ENCODE assay signal across 9 cellular contexts in the genomic region with DNA sequence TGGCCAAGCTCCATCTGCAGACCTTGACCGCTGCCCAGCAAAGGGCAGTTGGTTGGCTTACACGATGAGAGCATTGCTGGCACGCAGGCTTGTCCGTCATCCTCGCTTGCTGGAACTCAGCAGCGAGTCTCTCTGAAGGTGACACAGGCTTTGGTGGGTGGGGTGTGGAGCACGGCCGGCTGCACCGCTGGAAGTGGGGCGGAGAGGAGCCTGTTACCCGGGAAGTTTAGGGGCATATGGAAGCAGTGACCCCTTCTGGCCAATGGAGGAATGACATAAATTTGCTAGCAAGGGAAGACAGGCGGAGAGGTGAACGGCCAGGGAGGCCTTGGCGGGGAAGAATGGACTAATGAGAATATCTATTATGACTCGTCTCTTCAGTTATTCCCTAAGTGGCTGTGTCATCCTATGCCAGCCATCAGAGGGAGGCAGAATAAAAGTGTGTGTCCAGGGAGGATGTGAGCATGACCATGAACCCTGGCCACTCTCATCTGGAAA.
A peak's percentile ranks its signal among the peaks of the same experiment; 100 is the strongest.
DNase-seq lines count a peak whose midpoint lies in the region; ATAC-seq and TF ChIP-seq lines count a peak whose summit lies in the region.
"Had no signal": no experiment of that assay in that cellular context is flagged by ENCODE, and none has a peak within 500 bp of the region (broad histone marks: within the 10 kb centered on the region; RNA-seq: fewer than 3 reads in every experiment).

No MANE protein-coding gene starts in this region.

- H3K9ac ChIP-seq in mammary epithelial cell (ENCODE audit: insufficient read depth, low read length) = no peak overlapping the region

- no peak overlapping the region for H3K4me2 ChIP-seq in mammary epithelial cell (ENCODE audit: insufficient read depth, low read depth, low read length)

- no TSS peak for BruUV-seq in mammary epithelial cell (replicated peaks; lab: Mats Ljungman, UMichigan)

- dilution Hi-C loops in mammary epithelial cell (cut with HindIII; ENCODE audit: low sequenced_read_pairs) = loop anchor here (25.0 kb wide), 1 partner anchor 273 kb away; no protein-coding TSS in a partner anchor

- no peaks in the 10 kb centered on the region for H4K20me1 ChIP-seq in mammary epithelial cell (ENCODE audit: insufficient read depth, low read length)

- peaks cover 2% of the 10 kb centered on the region for H3K9me3 ChIP-seq in WERI-Rb-1 (ENCODE audit: severe bottlenecking)
- H3K9me3 ChIP-seq in mammary epithelial cell (replicated peaks; ENCODE audit: insufficient read depth, low read length) = no peaks in the 10 kb centered on the region

- no peak overlapping the region for H2AFZ ChIP-seq in mammary epithelial cell (ENCODE audit: low read depth, low read length)

- no peaks in the 10 kb centered on the region for H3K79me2 ChIP-seq in mammary epithelial cell (ENCODE audit: insufficient read depth, low read length)

- H3K27ac ChIP-seq in WERI-Rb-1 = no peak overlapping the region
- H3K27ac ChIP-seq in mammary epithelial cell (ENCODE audit: insufficient read depth, low read depth, low read length) = no peak overlapping the region
- H3K27ac ChIP-seq: epithelial cell of prostate had no signal

- no peaks in the 10 kb centered on the region for H3K27me3 ChIP-seq in WERI-Rb-1 (ENCODE audit: insufficient read depth, low read depth, severe bottlenecking)
- no peaks in the 10 kb centered on the region for H3K27me3 ChIP-seq in mammary epithelial cell (ENCODE audit: insufficient read depth, low read length)

- intact Hi-C loops in mammary epithelial cell (cut with micrococcal nuclease) = loop anchor here (1.0 kb wide), 3 partner anchors 65 to 281 kb away; no protein-coding TSS in a partner anchor

- in situ Hi-C loops in mammary epithelial cell (cut with MboI; ENCODE audit: low sequenced_read_pairs in 2 of 2) = no loop called here

- H3K4me1 ChIP-seq in mammary epithelial cell (ENCODE audit: insufficient read depth, low read length) = peaks cover 25% of the 10 kb centered on the region

- 12% methylated on average over 15 of the region's 15 CpGs for WGBS in mammary epithelial cell (ENCODE audit: low coverage, missing lambda C conversion rate)

- H3K4me3 ChIP-seq in NB4 (ENCODE audit: low read depth, low read length) (no peak overlapping the region), WERI-Rb-1 (ENCODE audit: low read depth, low read length) (no peak overlapping the region), mammary epithelial cell (replicated peaks in 1 of 3; ENCODE audit: insufficient read depth in 1 of 3, low read depth in 2 of 3, low read length in 3 of 3) (no peak overlapping the region)

- no peak for ATAC-seq in GM18861 (IDR thresholded peaks at IDR 0.05; ENCODE audit: unreplicated experiment)

- no peak for TF ChIP-seq POLR2A in NB4 (IDR thresholded peaks at IDR 0.05; ENCODE audit: extremely low read depth, insufficient read length)

- H3K36me3 ChIP-seq in WERI-Rb-1 = no peaks in the 10 kb centered on the region
- H3K36me3 ChIP-seq in mammary epithelial cell (ENCODE audit: insufficient read depth, low read length) = no peaks in the 10 kb centered on the region

- TF ChIP-seq CTCF in GM10266 (IDR thresholded peaks at IDR 0.05; ENCODE audit: control insufficient read depth, insufficient read depth, low read depth, missing control alignments) (peak; percentile 74), NB4 (IDR thresholded peaks at IDR 0.05; ENCODE audit: low read depth, low read length) (peak; percentile 71), WERI-Rb-1 (IDR thresholded peaks at IDR 0.05; ENCODE audit: low read depth, low read length) (peak; percentile 90), mammary epithelial cell (conservative IDR thresholded peaks at IDR 0.05 in 1 of 2, IDR thresholded peaks at IDR 0.05 in 1 of 2; ENCODE audit: extremely low read depth in 1 of 2, insufficient read depth in 1 of 2, low read depth in 1 of 2, low read length in 2 of 2) (peak; percentile 81 to 86)

- CTCF ChIA-PET in mammary epithelial cell (lab: Charles Lee; ENCODE audit: low non-redundant PET) = interaction anchor here (0.5 to 0.6 kb wide), 2 partner anchors 19 to 67 kb away, joined by 3 to 5 read pairs; no protein-coding TSS in a partner anchor

- DNase-seq in GM10266 (ENCODE audit: extremely low spot score) (peak; percentile 71), NB4 (ENCODE audit: low read depth) (peak; percentile 64), WERI-Rb-1 (peak; percentile 91), mammary epithelial cell (peak; percentile 61), kidney tubule cell (ENCODE audit: low spot score) (peak; percentile 83), NCI-H128 (lab: John Stamatoyannopoulos, UW; ENCODE audit: unreplicated experiment) (no peak)
- peak; percentile 24 to 50 (median 27) for DNase-seq in stimulated activated CD4-positive, alpha-beta T cell treated with anti-CD3 and anti-CD28 coated beads, TNF-alpha, amount 100 ng/mL, for 1 hour (ENCODE audit: low read depth in 3 of 3, low spot score in 1 of 3)
